ENCODE assay signal across 28 cellular contexts in genomic region chr9:126802343-126803059, GRCh38. TPM values are rescaled to one million over a fixed set of nuclear protein-coding genes. Genes with fewer than 3 reads are reported as not detected.
DNase-seq lines count a peak whose midpoint lies in the region; ATAC-seq, FAIRE-seq and TF ChIP-seq lines count a peak whose summit lies in the region.
"Had no signal": no experiment of that assay in that cellular context is flagged by ENCODE, and none has a peak within 500 bp of the region (broad histone marks: within the 10 kb centered on the region; RNA-seq: fewer than 3 reads in every experiment).

No MANE protein-coding gene starts in this region.

- H3K79me2 ChIP-seq in PC-9 (ENCODE audit: low read depth) (peaks cover 26% of the 10 kb centered on the region), HepG2 (ENCODE audit: insufficient read depth, low read length) (peaks cover 23% of the 10 kb centered on the region), OCI-LY7 (ENCODE audit: insufficient read depth, low read depth, low read length) (peaks cover 22% of the 10 kb centered on the region; the same call in 1 of the 2 replicates)

- H3K27ac Mint-ChIP-seq in MCF 10A (ENCODE audit: low read depth, unreplicated experiment) (peak overlapping the region; percentile 93), type B pancreatic cell (no peak overlapping the region)
- H3K27ac Mint-ChIP-seq: CD14-positive monocyte had no signal

- H3F3A ChIP-seq in PC-9 (ENCODE audit: insufficient read depth, low read depth) = peaks cover 41% of the 10 kb centered on the region

- TF ChIP-seq CTCF in MCF 10A (IDR thresholded peaks at IDR 0.05; ENCODE audit: unreplicated experiment) = no peak
- no peak for TF ChIP-seq CTCF in breast epithelium (IDR thresholded peaks at IDR 0.05)
- no peak for TF ChIP-seq CTCF in PC-9 (conservative IDR thresholded peaks at IDR 0.05)
- TF ChIP-seq CTCF in HepG2 (CRISPR knock-in tag; IDR thresholded peaks at IDR 0.05) = no peak
- no peak for TF ChIP-seq CTCF in type B pancreatic cell (conservative IDR thresholded peaks at IDR 0.05)
- TF ChIP-seq CTCF in right atrium auricular region (IDR thresholded peaks at IDR 0.05) = no peak
- no peak for TF ChIP-seq CTCF in OCI-LY7 (conservative IDR thresholded peaks at IDR 0.05; ENCODE audit: low read length)

- BruUV-seq in MCF 10A (replicated peaks; lab: Mats Ljungman, UMichigan) (no TSS peak), PC-9 (replicated peaks; lab: Mats Ljungman, UMichigan) (no TSS peak), HepG2 (replicated peaks; lab: Mats Ljungman, UMichigan) (no TSS peak), OCI-LY7 (replicated peaks; lab: Mats Ljungman, UMichigan) (no TSS peak)

- H3K4me2 ChIP-seq in PC-9 (peak overlapping the region; percentile 67), HepG2 (ENCODE audit: low read depth, low read length) (peak overlapping the region; percentile 65), OCI-LY7 (ENCODE audit: low read length) (no peak overlapping the region)
- H3K4me2 ChIP-seq: KMS-11 had no signal

- in situ Hi-C loops in HepG2 (cut with HindIII; ENCODE audit: extremely low pct_ligation_motif_present, low pct_unique_long_range_greater_than_20kb) = no loop called here

- ATAC-seq in HepG2 = no peak
- ATAC-seq: HCT116, Right ventricle myocardium inferior had no signal

- H3K36me3 Mint-ChIP-seq in MCF 10A (ENCODE audit: insufficient read depth, unreplicated experiment) (peaks cover 21% of the 10 kb centered on the region), type B pancreatic cell (peaks cover 4% of the 10 kb centered on the region)

- peaks cover 23% of the 10 kb centered on the region for H4K20me1 ChIP-seq in PC-9 (ENCODE audit: insufficient read depth)
- peaks cover 12% of the 10 kb centered on the region for H4K20me1 ChIP-seq in HepG2 (ENCODE audit: insufficient read depth, low read length)
- no peaks in the 10 kb centered on the region for H4K20me1 ChIP-seq in OCI-LY7 (ENCODE audit: insufficient read depth, low read length)

- H3K27me3 Mint-ChIP-seq in MCF 10A (ENCODE audit: insufficient read depth, unreplicated experiment) (no peaks in the 10 kb centered on the region), type B pancreatic cell (peaks cover 3% of the 10 kb centered on the region)

- H2AFZ ChIP-seq in PC-9 = peak overlapping the region; percentile 71; the same call in 1 of the 2 replicates
- peak overlapping the region; percentile 3 for H2AFZ ChIP-seq in HepG2 (ENCODE audit: low read length)
- H2AFZ ChIP-seq in OCI-LY7 (ENCODE audit: low read length) = no peak overlapping the region

- H3K27me3 ChIP-seq in breast epithelium (no peaks in the 10 kb centered on the region), PC-9 (ENCODE audit: insufficient read depth, low read depth) (no peaks in the 10 kb centered on the region), HepG2 (ENCODE audit: control insufficient read depth in 1 of 2, insufficient read depth in 2 of 2, low read length in 2 of 2) (peaks cover 0 to 4% of the 10 kb centered on the region in 2 experiments; a peak in 2 of 5 replicates), right atrium auricular region (no peaks in the 10 kb centered on the region)
- H3K27me3 ChIP-seq: SJCRH30 had no signal

- intact Hi-C loops in MCF 10A (cut with micrococcal nuclease) = no loop called here
- intact Hi-C loops in breast epithelium (cut with DNase I; ENCODE audit: low total_unique reads) = no loop called here
- intact Hi-C loops in PC-9 (cut with micrococcal nuclease; ENCODE audit: unreplicated experiment) = no loop called here
- intact Hi-C loops in HepG2 (cut with micrococcal nuclease; ENCODE audit: unreplicated experiment) = no loop called here
- intact Hi-C loops in OCI-LY7 (cut with micrococcal nuclease; ENCODE audit: unreplicated experiment) = loop anchor here (10.0 kb wide), 1 partner anchor 112 kb away; the partner anchor contains the start of gene RALGPS1

- TF ChIP-seq EP300 in HepG2 (IDR thresholded peaks at IDR 0.05; ENCODE audit: low read depth in 2 of 2, low read length in 2 of 2) (no peak), HepG2 (CRISPR knock-in tag; IDR thresholded peaks at IDR 0.05; ENCODE audit: borderline replicate concordance) (no peak)

- peak overlapping the region in 1 of 2 donors; percentile 30 for H3K27ac ChIP-seq in breast epithelium
- peak overlapping the region; percentile 61 for H3K27ac ChIP-seq in PC-9
- no peak overlapping the region for H3K27ac ChIP-seq in HepG2 (ENCODE audit: extremely low read length, insufficient read depth, low read length)
- no peak overlapping the region for H3K27ac ChIP-seq in right atrium auricular region
- no peak overlapping the region for H3K27ac ChIP-seq in OCI-LY7 (ENCODE audit: low read depth, low read length, poor library complexity, severe bottlenecking)
- H3K27ac ChIP-seq: KMS-11, SJCRH30 had no signal

- H3K9me2 ChIP-seq in PC-9 (ENCODE audit: insufficient read depth) (no peaks in the 10 kb centered on the region), OCI-LY7 (ENCODE audit: insufficient read depth, low read length) (no peaks in the 10 kb centered on the region)

- H3K36me3 ChIP-seq in breast epithelium (no peaks in the 10 kb centered on the region), PC-9 (ENCODE audit: low read depth) (no peaks in the 10 kb centered on the region), HepG2 (replicated peaks in 1 of 2; ENCODE audit: control insufficient read depth in 1 of 2, insufficient read depth in 2 of 2, low read length in 2 of 2) (no peaks in the 10 kb centered on the region), right atrium auricular region (no peaks in the 10 kb centered on the region), OCI-LY7 (ENCODE audit: insufficient read depth, low read length) (no peaks in the 10 kb centered on the region)
- H3K36me3 ChIP-seq: SJCRH30 had no signal

- H3K4me3 Mint-ChIP-seq in MCF 10A (ENCODE audit: unreplicated experiment) (peak overlapping the region; percentile 36), type B pancreatic cell (no peak overlapping the region)
- H3K4me3 Mint-ChIP-seq: CD14-positive monocyte had no signal

- H3K4me1 Mint-ChIP-seq in MCF 10A (ENCODE audit: insufficient read depth, unreplicated experiment) = peaks cover 29% of the 10 kb centered on the region
- H3K4me1 Mint-ChIP-seq in type B pancreatic cell (ENCODE audit: unreplicated experiment) = peaks cover 17% of the 10 kb centered on the region

- no peaks in the 10 kb centered on the region for H3K9me3 ChIP-seq in breast epithelium
- H3K9me3 ChIP-seq in PC-9 (ENCODE audit: insufficient read depth, low read depth) = no peaks in the 10 kb centered on the region
- H3K9me3 ChIP-seq in HepG2 (ENCODE audit: low read length) = no peaks in the 10 kb centered on the region
- H3K9me3 ChIP-seq in right atrium auricular region = no peaks in the 10 kb centered on the region
- no peaks in the 10 kb centered on the region for H3K9me3 ChIP-seq in OCI-LY7 (ENCODE audit: low read length)
- H3K9me3 ChIP-seq: SJCRH30 had no signal

- under 1% methylated on average over 8 of the region's 8 CpGs for WGBS in HepG2 (ENCODE audit: low lambda C conversion rate)

- no peak overlapping the region for H3K4me3 ChIP-seq in breast epithelium
- H3K4me3 ChIP-seq in PC-9 = peak overlapping the region; percentile 31; the same call in 1 of the 2 replicates
- peak overlapping the region in 1 of 3 experiments; percentile 41; a peak in 2 of 6 replicates for H3K4me3 ChIP-seq in HepG2 (replicated peaks in 1 of 3; ENCODE audit: insufficient read depth in 1 of 3, low read depth in 2 of 3, low read length in 3 of 3)
- H3K4me3 ChIP-seq in right atrium auricular region = no peak overlapping the region
- H3K4me3 ChIP-seq in OCI-LY7 (ENCODE audit: low read depth, low read length, poor library complexity, severe bottlenecking) = no peak overlapping the region
- H3K4me3 ChIP-seq: SJCRH30 had no signal

- CTCF ChIA-PET in MCF 10A (lab: Yijun Ruan, JAX) = interaction anchor here (0.6 to 1.6 kb wide), 5 partner anchors 9 to 1322 kb away, joined by 3 to 9 read pairs (median 3); no protein-coding TSS in a partner anchor
- CTCF ChIA-PET in PC-9 (lab: Charles Lee) = no interaction called here
- CTCF ChIA-PET in HepG2 (lab: Yijun Ruan, JAX; ENCODE audit: low intra/inter-chr PET ratio, low total read pairs) = no interaction called here
- CTCF ChIA-PET in OCI-LY7 (lab: Charles Lee; ENCODE audit: unreplicated experiment) = no interaction called here

- no peak for TF ChIP-seq RAD21 in HepG2 (CRISPR knock-in tag; IDR thresholded peaks at IDR 0.05)

- H3K9me3 Mint-ChIP-seq in MCF 10A (ENCODE audit: unreplicated experiment) (no peaks in the 10 kb centered on the region), type B pancreatic cell (no peaks in the 10 kb centered on the region)

- peaks cover 0 to 10% of the 10 kb centered on the region in 2 donors for H3K4me1 ChIP-seq in breast epithelium
- H3K4me1 ChIP-seq in PC-9 (replicated peaks; ENCODE audit: insufficient read depth) = peaks cover 38% of the 10 kb centered on the region
- peaks cover 57% of the 10 kb centered on the region for H3K4me1 ChIP-seq in HepG2 (ENCODE audit: insufficient read depth, low read length)
- H3K4me1 ChIP-seq in right atrium auricular region = peaks cover 0 to 22% of the 10 kb centered on the region in 2 donors
- peaks cover 23% of the 10 kb centered on the region for H3K4me1 ChIP-seq in OCI-LY7 (ENCODE audit: insufficient read depth, low read length, poor library complexity, severe bottlenecking)

- TF ChIP-seq POLR2A in breast epithelium (IDR thresholded peaks at IDR 0.05) = no peak
- TF ChIP-seq POLR2A in HepG2 (IDR thresholded peaks at IDR 0.05; ENCODE audit: insufficient read depth in 1 of 2, low read depth in 2 of 2, low read length in 2 of 2) = no peak

- peak overlapping the region; percentile 17; the same call in 1 of the 2 replicates for H3K9ac ChIP-seq in HepG2 (ENCODE audit: insufficient read depth, low read depth, low read length)
- H3K9ac ChIP-seq: KMS-11 had no signal

- FAIRE-seq in HepG2 (lab: Jason Lieb, UNC) = no peak
- FAIRE-seq: A204.1, GM12891, H1 had no signal

- peak; percentile 67 for DNase-seq in MCF 10A (ENCODE audit: unreplicated experiment)
- DNase-seq in breast epithelium (ENCODE audit: low spot score in 2 of 2) = no peak
- peak in 1 of 2 experiments; percentile 79 for DNase-seq in PC-9
- peak; percentile 36 for DNase-seq in HepG2 (ENCODE audit: low spot score)
- DNase-seq in type B pancreatic cell (ENCODE audit: extremely low spot score, unreplicated experiment) = peak; percentile 20
- no peak for DNase-seq in right atrium auricular region (ENCODE audit: low spot score)
- DNase-seq in NOMO-1 (lab: John Stamatoyannopoulos, UW; ENCODE audit: unreplicated experiment in 2 of 2) = no peak
- no peak for DNase-seq in OCI-LY7 (ENCODE audit: low spot score)
- DNase-seq: Calu3, DMS79 treated with DMSO at 0.1 percent for 48 hours, GF-D8, IMR-90, NCI-H1092, NCI-H1417 treated with DMSO at 0.1 percent for 48 hours, NCI-H1694 treated with DMSO at 0.1 percent for 48 hours, NCI-H2081, NCI-H2171, NCI-H345, NCI-H524 treated with DMSO at 0.1 percent for 48 hours, OCI-M1, SJCRH30 had no signal

- POLR2A ChIA-PET in MCF 10A (lab: Yijun Ruan, JAX) (interaction anchor here (0.6 to 11.8 kb wide), 6 partner anchors 8 to 189 kb away, joined by 3 to 700 read pairs (median 4); no protein-coding TSS in a partner anchor), PC-9 (lab: Charles Lee; ENCODE audit: unreplicated experiment) (interaction anchor here (0.7 kb wide), 2 partner anchors 78 to 1533 kb away, joined by 3 to 4 read pairs; no protein-coding TSS in a partner anchor), HepG2 (lab: Yijun Ruan, JAX) (no interaction called here), OCI-LY7 (lab: Charles Lee) (interaction anchor here (0.6 to 1.3 kb wide), 3 partner anchors 9 to 1262 kb away, joined by 3 read pairs; no protein-coding TSS in a partner anchor)

RNA-seq across cellular contexts. Expression of gene ZBTB43, which starts 2.3 kb away (rescaled TPM):
- total RNA-seq in MCF 10A (2022) (32.4 and 44.2 TPM in 2 replicates), breast epithelium (10 to 100 TPM; 10.9 to 20.6 (median 13.1) TPM), PC-9 (2021) (12.1 and 18.4 TPM in 2 replicates), HepG2 (2016; rRNA removed; fragmentation: Illumina TruSeq; extraction: Trizol) (7.1 and 12.0 TPM in 2 replicates), type B pancreatic cell (ENCODE audit: low replicate concordance) (16.7 and 19.5 TPM in 2 replicates), right atrium auricular region (10 to 100 TPM; 11.8 to 15.1 TPM), OCI-LY7 (2022) (6.4 and 7.6 TPM in 2 replicates)
- 0.51 and 0.71 TPM in 2 replicates for total RNA-seq in HepG2 (2016; cell fraction: cytosol; rRNA removed; fragmentation: Illumina TruSeq; extraction: Trizol; ENCODE audit: low read depth)
- 10.2 and 10.7 TPM in 2 replicates for total RNA-seq in HepG2 (2016; cell fraction: insoluble cytoplasmic fraction; rRNA removed; fragmentation: Illumina TruSeq; extraction: Trizol)
- total RNA-seq in HepG2 (2016; cell fraction: membrane; rRNA removed; fragmentation: Illumina TruSeq; extraction: Trizol) = 2.3 and 3.3 TPM in 2 replicates
- 7.2 and 11.1 TPM in 2 replicates for total RNA-seq in HepG2 (2016; cell fraction: nucleus; rRNA removed; fragmentation: Illumina TruSeq; extraction: Trizol)
- polyA plus RNA-seq in HepG2 (2011; rRNA removed) = 6.9 and 31.4 TPM in 2 replicates
- polyA plus RNA-seq in HepG2 (2011; cell fraction: cytosol; rRNA removed) = 3.4 and 4.4 TPM in 2 replicates
- polyA plus RNA-seq in HepG2 (2011; cell fraction: nucleus; rRNA removed) = 6.3 and 6.5 TPM in 2 replicates
- 4.7 and 5.8 TPM in 2 replicates for polyA plus RNA-seq in HepG2 (2012)
- polyA plus RNA-seq in HepG2 (2016; cell fraction: cytosol; fragmentation: Illumina TruSeq; extraction: Trizol; ENCODE audit: low read depth) = 0.08 and 0.10 TPM in 2 replicates
- polyA plus RNA-seq in HepG2 (2016; cell fraction: insoluble cytoplasmic fraction; fragmentation: Illumina TruSeq; extraction: Trizol; ENCODE audit: low read depth) = 4.9 and 6.7 TPM in 2 replicates
- 0.66 and 0.76 TPM in 2 replicates for polyA plus RNA-seq in HepG2 (2016; cell fraction: membrane; fragmentation: Illumina TruSeq; extraction: Trizol; ENCODE audit: low read depth)
- polyA plus RNA-seq in HepG2 (2016; cell fraction: nucleus; fragmentation: Illumina TruSeq; extraction: Trizol; ENCODE audit: insufficient read depth, low read depth) = 10.4 and 12.2 TPM in 2 replicates
- polyA minus RNA-seq in HepG2 (2011; rRNA and poly(A)+ RNA removed; ENCODE audit: low replicate concordance) = 9.9 and 46.2 TPM in 2 replicates
- polyA minus RNA-seq in HepG2 (2011; cell fraction: cytosol; rRNA and poly(A)+ RNA removed) = 4.0 and 10.6 TPM in 2 replicates
- 7.5 and 9.6 TPM in 2 replicates for polyA minus RNA-seq in HepG2 (2011; cell fraction: nucleus; rRNA and poly(A)+ RNA removed)
- total RNA-seq in OCI-LY7 (2014; rRNA removed; shearing (Covaris generic)) = 3.3 and 4.1 TPM in 2 replicates

RNA-seq across cellular contexts. Expression of gene ZBTB34, which starts 57.9 kb away (rescaled TPM):
- 4.6 and 6.9 TPM in 2 replicates for total RNA-seq in MCF 10A (2022)
- 10 to 100 TPM in 2 of 3 donors, 1 to 10 TPM in 1; 9.2 to 13.9 (median 12.2) TPM for total RNA-seq in breast epithelium
- total RNA-seq in PC-9 (2021) = 8.2 and 9.0 TPM in 2 replicates
- total RNA-seq in HepG2 (2016; rRNA removed; fragmentation: Illumina TruSeq; extraction: Trizol) = 5.9 and 10.2 TPM in 2 replicates
- total RNA-seq in HepG2 (2016; cell fraction: cytosol; rRNA removed; fragmentation: Illumina TruSeq; extraction: Trizol; ENCODE audit: low read depth) = 0.53 and 0.61 TPM in 2 replicates
- total RNA-seq in HepG2 (2016; cell fraction: insoluble cytoplasmic fraction; rRNA removed; fragmentation: Illumina TruSeq; extraction: Trizol) = 5.8 and 9.1 TPM in 2 replicates
- 3.1 and 3.2 TPM in 2 replicates for total RNA-seq in HepG2 (2016; cell fraction: membrane; rRNA removed; fragmentation: Illumina TruSeq; extraction: Trizol)
- 6.8 and 7.5 TPM in 2 replicates for total RNA-seq in HepG2 (2016; cell fraction: nucleus; rRNA removed; fragmentation: Illumina TruSeq; extraction: Trizol)
- polyA plus RNA-seq in HepG2 (2011; rRNA removed) = 8.1 and 8.7 TPM in 2 replicates
- 4.2 and 6.5 TPM in 2 replicates for polyA plus RNA-seq in HepG2 (2011; cell fraction: cytosol; rRNA removed)
- polyA plus RNA-seq in HepG2 (2011; cell fraction: nucleus; rRNA removed) = 6.5 and 7.0 TPM in 2 replicates
- polyA plus RNA-seq in HepG2 (2012) = 4.7 and 4.8 TPM in 2 replicates
- 0.17 TPM in 2 replicates for polyA plus RNA-seq in HepG2 (2016; cell fraction: cytosol; fragmentation: Illumina TruSeq; extraction: Trizol; ENCODE audit: low read depth)
- 5.3 and 5.7 TPM in 2 replicates for polyA plus RNA-seq in HepG2 (2016; cell fraction: insoluble cytoplasmic fraction; fragmentation: Illumina TruSeq; extraction: Trizol; ENCODE audit: low read depth)
- 0.92 and 0.98 TPM in 2 replicates for polyA plus RNA-seq in HepG2 (2016; cell fraction: membrane; fragmentation: Illumina TruSeq; extraction: Trizol; ENCODE audit: low read depth)
- 7.7 and 8.1 TPM in 2 replicates for polyA plus RNA-seq in HepG2 (2016; cell fraction: nucleus; fragmentation: Illumina TruSeq; extraction: Trizol; ENCODE audit: insufficient read depth, low read depth)
- 12.3 and 20.4 TPM in 2 replicates for polyA minus RNA-seq in HepG2 (2011; rRNA and poly(A)+ RNA removed; ENCODE audit: low replicate concordance)
- polyA minus RNA-seq in HepG2 (2011; cell fraction: cytosol; rRNA and poly(A)+ RNA removed) = 7.8 and 9.6 TPM in 2 replicates
- 12.1 and 15.7 TPM in 2 replicates for polyA minus RNA-seq in HepG2 (2011; cell fraction: nucleus; rRNA and poly(A)+ RNA removed)
- 19.7 and 20.2 TPM in 2 replicates for total RNA-seq in type B pancreatic cell (ENCODE audit: low replicate concordance)
- total RNA-seq in right atrium auricular region = 1 to 10 TPM; 3.5 to 6.2 TPM
- 6.5 and 7.5 TPM in 2 replicates for total RNA-seq in OCI-LY7 (2014; rRNA removed; shearing (Covaris generic))
- total RNA-seq in OCI-LY7 (2022) = 11.3 and 12.3 TPM in 2 replicates

Comparison
In these comparisons a context has a peak if more than half of its experiments do, and no peak if none do; other contexts are left out.
1. DNase-seq: peak in MCF 10A (single experiment), HepG2 (single experiment) and type B pancreatic cell (single experiment); none in breast epithelium (0 of 2), right atrium auricular region (single experiment), NOMO-1 (0 of 2) and OCI-LY7 (single experiment).